In the genomic region with DNA sequence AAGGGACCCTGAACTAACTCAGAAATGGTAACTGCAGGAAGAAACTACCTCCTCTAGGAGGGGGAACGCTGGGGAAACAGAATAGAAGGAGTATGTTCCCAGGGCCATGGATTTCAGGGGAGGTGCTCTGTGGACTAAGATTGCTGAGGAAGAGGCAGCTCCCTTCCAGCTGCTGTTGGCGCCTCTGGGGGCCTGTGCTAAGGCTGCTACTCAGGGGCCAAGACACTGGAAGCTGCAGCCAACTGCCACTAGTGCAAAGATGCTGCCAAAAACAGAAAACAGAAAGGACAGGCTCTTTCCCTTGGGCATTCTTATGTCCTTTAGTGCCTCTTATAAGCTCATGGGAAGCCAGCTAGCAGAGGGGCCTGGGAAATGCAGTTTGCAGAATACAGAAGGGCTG, we compare ENCODE assay signal across 18 cellular contexts. TPM values are rescaled to one million over a fixed set of nuclear protein-coding genes. Genes with fewer than 3 reads are reported as not detected.
DNase-seq lines count a peak whose midpoint lies in the region; ATAC-seq and TF ChIP-seq lines count a peak whose summit lies in the region.
"Had no signal": no experiment of that assay in that cellular context is flagged by ENCODE, and none has a peak within 500 bp of the region (broad histone marks: within the 10 kb centered on the region; RNA-seq: fewer than 3 reads in every experiment).

No MANE protein-coding gene starts in this region.

- H3K9me3 ChIP-seq in SK-N-SH, result no peaks in the 10 kb centered on the region
- no peaks in the 10 kb centered on the region for H3K9me3 ChIP-seq in gastrocnemius medialis
- no peaks in the 10 kb centered on the region for H3K9me3 ChIP-seq in naive thymus-derived CD4-positive, alpha-beta T cell (ENCODE audit: control insufficient read depth in 2 of 3, low read length in 3 of 3)
- H3K9me3 ChIP-seq: BE2C, MG63 had no signal

- H3K79me2 ChIP-seq in SK-N-SH (ENCODE audit: insufficient read depth), result no peaks in the 10 kb centered on the region

- CTCF ChIA-PET in SK-N-SH (lab: Yijun Ruan, JAX), result interaction anchor here (0.9 to 2.7 kb wide), 3 partner anchors 28 to 224 kb away, joined by 3 to 12 read pairs (median 3); no protein-coding TSS in a partner anchor
- CTCF ChIA-PET in naive thymus-derived CD4-positive, alpha-beta T cell (lab: Charles Lee), result no interaction called here
- CTCF ChIA-PET in activated naive CD4-positive, alpha-beta T cell treated with anti-CD3 and anti-CD28 coated beads, Interleukin-2, amount 10 ng/mL, durations not matched to agents 7 days and 5 days (lab: Charles Lee), result no interaction called here

- H3K9ac ChIP-seq in SK-N-SH, result no peak overlapping the region

- H3K27ac ChIP-seq in SK-N-SH (ENCODE audit: low read depth in 2 of 2, low read length in 1 of 2), result peak overlapping the region; percentile 40 to 92; a peak in 3 of 4 replicates
- H3K27ac ChIP-seq in gastrocnemius medialis, result peak overlapping the region in 1 of 4 donors; percentile 20
- no peak overlapping the region for H3K27ac ChIP-seq in naive thymus-derived CD4-positive, alpha-beta T cell (ENCODE audit: low read depth, low read length)

- no peak for DNase-seq in SK-N-SH
- peak; percentile 29 for DNase-seq in SK-N-DZ (ENCODE audit: low spot score)
- peak; percentile 32 for DNase-seq in left ventricle myocardium superior
- peak; percentile 3 to 18 for DNase-seq in gastrocnemius medialis
- DNase-seq in naive thymus-derived CD4-positive, alpha-beta T cell, result no peak
- no peak for DNase-seq in activated naive CD4-positive, alpha-beta T cell treated with anti-CD3 and anti-CD28 coated beads, Interleukin-2, amount 10 ng/mL, durations not matched to agents 7 days and 5 days
- DNase-seq in kidney tubule cell (ENCODE audit: low spot score), result no peak
- DNase-seq: 8988T; BE2C; Calu3; CD4-positive, alpha-beta T cell; DND-41; MG63; NCI-H1092; NCI-H1694; NCI-H526 treated with DMSO at 0.1 percent for 48 hours had no signal

- in situ Hi-C loops in gastrocnemius medialis (cut with MboI; ENCODE audit: low sequenced_read_pairs in 4 of 4), result no loop called here

- H3K36me3 ChIP-seq in SK-N-SH (replicated peaks in 1 of 2; ENCODE audit: control insufficient read depth in 1 of 2, insufficient read depth in 2 of 2, low read length in 1 of 2) (peaks cover 0 to 4% of the 10 kb centered on the region in 2 experiments), gastrocnemius medialis (no peaks in the 10 kb centered on the region)
- no peaks in the 10 kb centered on the region for H3K36me3 ChIP-seq in naive thymus-derived CD4-positive, alpha-beta T cell (ENCODE audit: control insufficient read depth in 2 of 3, insufficient read depth in 3 of 3, low read length in 3 of 3)
- H3K36me3 ChIP-seq: BE2C, MG63 had no signal

- H3K4me3 ChIP-seq in SK-N-SH (ENCODE audit: low read depth in 2 of 2, low read length in 1 of 2), result no peak overlapping the region; a peak in 1 of 4 replicates
- H3K4me3 ChIP-seq in gastrocnemius medialis, result no peak overlapping the region
- H3K4me3 ChIP-seq in naive thymus-derived CD4-positive, alpha-beta T cell (ENCODE audit: low read length), result no peak overlapping the region
- H3K4me3 ChIP-seq: GM12878, MG63 had no signal

- no peak for TF ChIP-seq RAD21 in SK-N-SH (IDR thresholded peaks at IDR 0.05; ENCODE audit: low read length)

- H3K27me3 Mint-ChIP-seq in naive thymus-derived CD4-positive, alpha-beta T cell, result peaks cover 19 to 55% (median 40%) of the 10 kb centered on the region in 5 donors
- H3K27me3 Mint-ChIP-seq in activated naive CD4-positive, alpha-beta T cell treated with anti-CD3 and anti-CD28 coated beads, Interleukin-2, amount 10 ng/mL, durations not matched to agents 7 days and 5 days, result peaks cover 15% of the 10 kb centered on the region

- H3K36me3 Mint-ChIP-seq in naive thymus-derived CD4-positive, alpha-beta T cell, result peaks cover 0 to 5% (median 0%) of the 10 kb centered on the region in 5 donors
- H3K36me3 Mint-ChIP-seq in activated naive CD4-positive, alpha-beta T cell treated with anti-CD3 and anti-CD28 coated beads, Interleukin-2, amount 10 ng/mL, durations not matched to agents 7 days and 5 days, result no peaks in the 10 kb centered on the region

- no peaks in the 10 kb centered on the region for H3K27me3 ChIP-seq in SK-N-SH (ENCODE audit: insufficient read depth)
- no peaks in the 10 kb centered on the region for H3K27me3 ChIP-seq in gastrocnemius medialis
- H3K27me3 ChIP-seq in naive thymus-derived CD4-positive, alpha-beta T cell (ENCODE audit: control insufficient read depth in 2 of 2, insufficient read depth in 2 of 2, low read length in 2 of 2), result peaks cover 0 to 4% of the 10 kb centered on the region in 2 donors
- H3K27me3 ChIP-seq: BE2C, MG63 had no signal

- no peak overlapping the region for H3K4me2 ChIP-seq in SK-N-SH

- POLR2A ChIA-PET in SK-N-SH (lab: Yijun Ruan, JAX), result no interaction called here
- POLR2A ChIA-PET in naive thymus-derived CD4-positive, alpha-beta T cell (lab: Charles Lee), result no interaction called here

- no peak for TF ChIP-seq CTCF in SK-N-SH (IDR thresholded peaks at IDR 0.05)
- no peak for TF ChIP-seq CTCF in gastrocnemius medialis (IDR thresholded peaks at IDR 0.05 in 4 of 5, conservative IDR thresholded peaks at IDR 0.05 in 1 of 5)

- intact Hi-C loops in left ventricle myocardium superior (cut with micrococcal nuclease), result no loop called here
- intact Hi-C loops in gastrocnemius medialis (cut with DNase I; ENCODE audit: low total_unique reads), result no loop called here
- intact Hi-C loops in naive thymus-derived CD4-positive, alpha-beta T cell (cut with micrococcal nuclease), result no loop called here

- H3K9me2 ChIP-seq in SK-N-SH, result no peaks in the 10 kb centered on the region

- no peak for TF ChIP-seq EP300 in SK-N-SH (IDR thresholded peaks at IDR 0.05; ENCODE audit: borderline replicate concordance in 1 of 2, low read depth in 1 of 2, low read length in 1 of 2)

- no peak for TF ChIP-seq POLR2A in gastrocnemius medialis (IDR thresholded peaks at IDR 0.05)

- H3K4me1 ChIP-seq in SK-N-SH (ENCODE audit: control insufficient read depth in 1 of 2, insufficient read depth in 2 of 2, low read depth in 1 of 2, low read length in 1 of 2) (peaks cover 4 to 11% of the 10 kb centered on the region in 2 experiments), gastrocnemius medialis (no peaks in the 10 kb centered on the region)
- no peaks in the 10 kb centered on the region for H3K4me1 ChIP-seq in naive thymus-derived CD4-positive, alpha-beta T cell (ENCODE audit: control insufficient read depth in 2 of 2, insufficient read depth in 2 of 2, low read length in 2 of 2)
- H3K4me1 ChIP-seq: BE2C had no signal

- H3F3A ChIP-seq in SK-N-SH (replicated peaks; ENCODE audit: insufficient read depth), result peaks cover 32% of the 10 kb centered on the region

- 95% methylated on average over 2 of the region's 2 CpGs for WGBS in SK-N-SH (ENCODE audit: low lambda C conversion rate)

- ATAC-seq in SK-N-SH treated with all-trans-retinoic acid at 6 μM for 48 hours (no peak), left ventricle myocardium superior (peak; percentile 71), gastrocnemius medialis (peak; percentile 24 to 33)
- no peak for ATAC-seq in naive thymus-derived CD4-positive, alpha-beta T cell
- ATAC-seq: GM12878 had no signal

- H2AFZ ChIP-seq in SK-N-SH (ENCODE audit: low read depth), result no peak overlapping the region

- H3K27ac Mint-ChIP-seq in naive thymus-derived CD4-positive, alpha-beta T cell, result no peak overlapping the region
- H3K27ac Mint-ChIP-seq in activated naive CD4-positive, alpha-beta T cell treated with anti-CD3 and anti-CD28 coated beads, Interleukin-2, amount 10 ng/mL, durations not matched to agents 7 days and 5 days, result no peak overlapping the region
- H3K27ac Mint-ChIP-seq: CD4-positive, alpha-beta T cell had no signal

- no peak overlapping the region for H3K4me3 Mint-ChIP-seq in naive thymus-derived CD4-positive, alpha-beta T cell
- H3K4me3 Mint-ChIP-seq in activated naive CD4-positive, alpha-beta T cell treated with anti-CD3 and anti-CD28 coated beads, Interleukin-2, amount 10 ng/mL, durations not matched to agents 7 days and 5 days, result no peak overlapping the region
- H3K4me3 Mint-ChIP-seq: CD4-positive, alpha-beta T cell had no signal

- peaks cover 0 to 10% (median 0%) of the 10 kb centered on the region in 11 donors for H3K9me3 Mint-ChIP-seq in naive thymus-derived CD4-positive, alpha-beta T cell
- no peaks in the 10 kb centered on the region for H3K9me3 Mint-ChIP-seq in activated naive CD4-positive, alpha-beta T cell treated with anti-CD3 and anti-CD28 coated beads, Interleukin-2, amount 10 ng/mL, durations not matched to agents 7 days and 5 days
- H3K9me3 Mint-ChIP-seq: CD4-positive, alpha-beta T cell had no signal

- H3K4me1 Mint-ChIP-seq in naive thymus-derived CD4-positive, alpha-beta T cell, result no peaks in the 10 kb centered on the region
- no peaks in the 10 kb centered on the region for H3K4me1 Mint-ChIP-seq in activated naive CD4-positive, alpha-beta T cell treated with anti-CD3 and anti-CD28 coated beads, Interleukin-2, amount 10 ng/mL, durations not matched to agents 7 days and 5 days

- no peaks in the 10 kb centered on the region for H4K20me1 ChIP-seq in SK-N-SH (ENCODE audit: insufficient read depth)

TF ChIP-seq in SK-N-SH, 30 proteins besides CTCF, POLR2A, EP300 and RAD21:
- TF ChIP-seq FOXJ3 (CRISPR knock-in tag; IDR thresholded peaks at IDR 0.05) (no peak), FOSL2 (IDR thresholded peaks at IDR 0.05; ENCODE audit: borderline replicate concordance, low read depth) (no peak), ELF1 (IDR thresholded peaks at IDR 0.05) (no peak), RCOR1 (IDR thresholded peaks at IDR 0.05; ENCODE audit: low read length) (no peak)
- TF ChIP-seq, protein P1, sequence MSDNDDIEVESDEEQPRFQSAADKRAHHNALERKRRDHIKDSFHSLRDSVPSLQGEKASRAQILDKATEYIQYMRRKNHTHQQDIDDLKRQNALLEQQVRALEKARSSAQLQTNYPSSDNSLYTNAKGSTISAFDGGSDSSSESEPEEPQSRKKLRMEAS (IDR thresholded peaks at IDR 0.05; ENCODE audit: low read depth), result no peak

RNA-seq across cellular contexts. Expression of a gene that starts 58.0 kb away (rescaled TPM):
- 15.5 and 22.1 TPM in 2 replicates for polyA plus RNA-seq in SK-N-SH (2012; rRNA removed)
- 12.4 and 15.1 TPM in 2 replicates for polyA plus RNA-seq in SK-N-SH (2012; cell fraction: cytosol; rRNA removed)
- polyA plus RNA-seq in SK-N-SH (2012; cell fraction: nucleus; rRNA removed), result 35.3 and 68.0 TPM in 2 replicates
- polyA plus RNA-seq in SK-N-DZ (2014; cell fraction: cytosol; rRNA removed), result 7.2 and 8.8 TPM in 2 replicates
- 34.6 and 71.6 TPM in 2 replicates for polyA plus RNA-seq in SK-N-DZ (2014; cell fraction: nucleus; rRNA removed)
- 2.9 TPM for total RNA-seq in left ventricle myocardium superior
- 1 to 10 TPM; 2.5 to 7.1 (median 2.9) TPM for total RNA-seq in gastrocnemius medialis
- not detected for total RNA-seq in naive thymus-derived CD4-positive, alpha-beta T cell
- polyA plus RNA-seq in naive thymus-derived CD4-positive, alpha-beta T cell, result not detected
- total RNA-seq: Calu3, GM12878 had no signal

Comparison
In these comparisons a context has a peak if more than half of its experiments do, and no peak if none do; other contexts are left out.
1. DNase-seq: peak in SK-N-DZ (single experiment), left ventricle myocardium superior (single experiment) and gastrocnemius medialis (2 of 2); none in SK-N-SH (single experiment), naive thymus-derived CD4-positive, alpha-beta T cell (0 of 9), activated naive CD4-positive, alpha-beta T cell treated with anti-CD3 and anti-CD28 coated beads, Interleukin-2, amount 10 ng/mL, durations not matched to agents 7 days and 5 days (single experiment) and kidney tubule cell (single experiment).
2. ATAC-seq: peak in left ventricle myocardium superior (single experiment) and gastrocnemius medialis (2 of 2); none in SK-N-SH treated with all-trans-retinoic acid at 6 μM for 48 hours (single experiment) and naive thymus-derived CD4-positive, alpha-beta T cell (single experiment).